1 cellular context compared by ENCODE assay signal in genomic region chr13:45278096-45278645, GRCh38.
TF ChIP-seq lines count a peak whose summit lies in the region.

No MANE protein-coding gene starts in this region.

TF ChIP-seq in SK-N-SH treated with all-trans-retinoic acid at 6 μM for 48 hours, 23 proteins besides CTCF, POLR2A, EP300 and RAD21 (continued from another document):
- TF ChIP-seq POU6F1 (CRISPR knock-in tag; IDR thresholded peaks at IDR 0.05; ENCODE audit: borderline replicate concordance, low read depth) (no peak), ARNTL (CRISPR knock-in tag; IDR thresholded peaks at IDR 0.05; ENCODE audit: borderline replicate concordance, low read depth) (no peak), GLIS3 (CRISPR knock-in tag; IDR thresholded peaks at IDR 0.05) (no peak), CSDC2 (CRISPR knock-in tag; IDR thresholded peaks at IDR 0.05) (no peak), TCF4 (CRISPR knock-in tag; IDR thresholded peaks at IDR 0.05; ENCODE audit: borderline replicate concordance) (no peak), ISL1 (CRISPR knock-in tag; IDR thresholded peaks at IDR 0.05) (no peak), ZNF565 (CRISPR knock-in tag; conservative IDR thresholded peaks at IDR 0.05; ENCODE audit: low read depth) (no peak), ZFP3 (CRISPR knock-in tag; IDR thresholded peaks at IDR 0.05) (no peak)
